1 cellular context compared by ENCODE assay signal in genomic region chr4:153418114-153418513, GRCh38.
TF ChIP-seq lines count a peak whose summit lies in the region.

No MANE protein-coding gene starts in this region.

TF ChIP-seq in GM23338, 12 proteins besides CTCF, POLR2A, EP300 and RAD21 (continued from another document):
- no peak for TF ChIP-seq ZNF462 (CRISPR knock-in tag; IDR thresholded peaks at IDR 0.05)
